In the genomic region with DNA sequence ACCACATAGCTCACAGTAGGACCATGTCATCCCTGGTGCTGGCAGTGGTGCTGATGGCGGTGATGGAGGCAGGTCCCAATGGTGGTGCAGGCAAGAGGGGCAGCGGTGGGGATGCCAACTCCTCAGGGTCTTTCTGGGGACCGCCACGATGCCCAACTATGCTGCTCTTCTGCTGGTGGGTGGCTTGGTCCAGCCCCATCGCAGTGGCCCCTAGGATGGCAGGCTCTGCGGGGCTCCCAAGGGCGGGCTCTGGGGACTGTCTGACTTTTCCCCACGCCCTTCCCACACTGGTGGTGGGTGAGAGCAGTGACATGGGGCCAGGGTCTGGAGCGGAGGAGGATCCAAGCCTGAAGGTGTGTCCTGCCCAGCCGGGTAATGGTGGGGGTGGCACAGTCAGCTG, we compare ENCODE assay signal across 20 cellular contexts.
DNase-seq lines count a peak whose midpoint lies in the region; ATAC-seq, FAIRE-seq and TF ChIP-seq lines count a peak whose summit lies in the region.
"Had no signal": no experiment of that assay in that cellular context is flagged by ENCODE, and none has a peak within 500 bp of the region (broad histone marks: within the 10 kb centered on the region; RNA-seq: fewer than 3 reads in every experiment).

No MANE protein-coding gene starts in this region.

- FAIRE-seq in kidney (lab: Jason Lieb, UNC) (no peak), GM12892 (lab: Jason Lieb, UNC) (no peak)
- FAIRE-seq: D721Med, G401.6, GM12891, GM18507, HepG2 had no signal

- H3K27ac ChIP-seq in RWPE2 (ENCODE audit: poor library complexity, severe bottlenecking) (no peak overlapping the region), kidney (ENCODE audit: low read depth in 2 of 2, low read length in 2 of 2) (no peak overlapping the region), aorta (ENCODE audit: low read depth in 1 of 2, low read length in 2 of 2) (no peak overlapping the region)
- H3K27ac ChIP-seq: BLaER1 treated with 17β-estradiol and CSF1 and Interleukin-3, amounts not matched to agents 10 nM and 100 nM had no signal

- no peak overlapping the region for H3K27ac Mint-ChIP-seq in stimulated activated effector memory CD8-positive, alpha-beta T cell treated with anti-CD3 and anti-CD28 coated beads, Interleukin-12 subunit alpha, Interleukin-12 subunit beta, amount 100 ng/mL, for 72 hours
- H3K27ac Mint-ChIP-seq: B cell; CD8-positive, alpha-beta memory T cell; HFFc6; IgD-negative memory B cell had no signal

- H3K4me1 ChIP-seq in RWPE2 (ENCODE audit: insufficient read depth, poor library complexity, severe bottlenecking), result peaks cover 3% of the 10 kb centered on the region
- no peaks in the 10 kb centered on the region for H3K4me1 ChIP-seq in kidney (ENCODE audit: control insufficient read depth in 1 of 2, insufficient read depth in 1 of 2, low read depth in 1 of 2, low read length in 2 of 2)
- H3K4me1 ChIP-seq in aorta (ENCODE audit: control insufficient read depth in 1 of 2, insufficient read depth in 2 of 2, low read length in 2 of 2), result no peaks in the 10 kb centered on the region
- H3K4me1 ChIP-seq: BLaER1 treated with 17β-estradiol and CSF1 and Interleukin-3, amounts not matched to agents 10 nM and 100 nM; Caco-2 had no signal

- TF ChIP-seq CTCF in RWPE2 (IDR thresholded peaks at IDR 0.05; ENCODE audit: poor library complexity, severe bottlenecking) (no peak), kidney (IDR thresholded peaks at IDR 0.05; ENCODE audit: borderline replicate concordance, extremely low read depth, insufficient read depth) (no peak)

- intact Hi-C loops in kidney (cut with DNase I) (no loop called here), aorta (cut with DNase I) (no loop called here)

- ATAC-seq in RWPE2 (ENCODE audit: low read depth) (no peak), aorta (ENCODE audit: low FRiP score) (peak; percentile 22)
- ATAC-seq in stimulated activated effector memory CD8-positive, alpha-beta T cell treated with anti-CD3 and anti-CD28 coated beads, Interleukin-12 subunit alpha, Interleukin-12 subunit beta, amount 100 ng/mL, for 72 hours, result peak; percentile 50
- ATAC-seq: HCT116, HepG2 had no signal

- peaks cover 11% of the 10 kb centered on the region for H3K9me3 Mint-ChIP-seq in stimulated activated effector memory CD8-positive, alpha-beta T cell treated with anti-CD3 and anti-CD28 coated beads, Interleukin-12 subunit alpha, Interleukin-12 subunit beta, amount 100 ng/mL, for 72 hours
- H3K9me3 Mint-ChIP-seq: IgD-negative memory B cell had no signal

- H3K36me3 Mint-ChIP-seq in stimulated activated effector memory CD8-positive, alpha-beta T cell treated with anti-CD3 and anti-CD28 coated beads, Interleukin-12 subunit alpha, Interleukin-12 subunit beta, amount 100 ng/mL, for 72 hours, result no peaks in the 10 kb centered on the region
- H3K36me3 Mint-ChIP-seq: CD8-positive, alpha-beta memory T cell had no signal

- no peaks in the 10 kb centered on the region for H3K4me1 Mint-ChIP-seq in stimulated activated effector memory CD8-positive, alpha-beta T cell treated with anti-CD3 and anti-CD28 coated beads, Interleukin-12 subunit alpha, Interleukin-12 subunit beta, amount 100 ng/mL, for 72 hours
- H3K4me1 Mint-ChIP-seq: B cell; CD8-positive, alpha-beta memory T cell had no signal

- TF ChIP-seq POLR2A in GM12892 (IDR thresholded peaks at IDR 0.05; ENCODE audit: low read depth, low read length), result no peak

- WGBS in aorta, 2 donors, result 87 to 92% methylated on average over 10 of the region's 10 CpGs

- no peaks in the 10 kb centered on the region for H3K9me3 ChIP-seq in RWPE2 (ENCODE audit: severe bottlenecking)
- peaks cover 3 to 17% of the 10 kb centered on the region in 2 donors for H3K9me3 ChIP-seq in kidney (ENCODE audit: control insufficient read depth in 1 of 2, low read length in 2 of 2)
- peaks cover 5% of the 10 kb centered on the region for H3K9me3 ChIP-seq in aorta (ENCODE audit: control insufficient read depth, low read length)
- H3K9me3 ChIP-seq: Caco-2 had no signal

- H3K9ac ChIP-seq in kidney (ENCODE audit: low read length in 2 of 2), result no peak overlapping the region
- H3K9ac ChIP-seq: BLaER1 treated with 17β-estradiol and CSF1 and Interleukin-3, amounts not matched to agents 10 nM and 100 nM had no signal

- peak; percentile 52 for DNase-seq in RWPE2 (ENCODE audit: low spot score)
- DNase-seq in kidney, result peak; percentile 61
- no peak for DNase-seq in stimulated activated effector memory CD8-positive, alpha-beta T cell treated with anti-CD3 and anti-CD28 coated beads, Interleukin-12 subunit alpha, Interleukin-12 subunit beta, amount 100 ng/mL, for 72 hours (ENCODE audit: low spot score in 2 of 2)
- DNase-seq in aorta, result no peak
- DNase-seq in GM12892 (ENCODE audit: insufficient read length), result no peak
- no peak for DNase-seq in OCI-M1 (lab: John Stamatoyannopoulos, UW)
- DNase-seq: Caco-2; CD8-positive, alpha-beta memory T cell; GOT3; H7; HFFc6 had no signal

- H3K4me3 Mint-ChIP-seq in stimulated activated effector memory CD8-positive, alpha-beta T cell treated with anti-CD3 and anti-CD28 coated beads, Interleukin-12 subunit alpha, Interleukin-12 subunit beta, amount 100 ng/mL, for 72 hours, result no peak overlapping the region
- H3K4me3 Mint-ChIP-seq: B cell; CD8-positive, alpha-beta memory T cell; HFFc6; IgD-negative memory B cell had no signal

- no peak overlapping the region for H3K4me3 ChIP-seq in RWPE2 (ENCODE audit: severe bottlenecking)
- H3K4me3 ChIP-seq in kidney (ENCODE audit: low read length in 2 of 2), result no peak overlapping the region
- no peak overlapping the region for H3K4me3 ChIP-seq in aorta (ENCODE audit: low read length in 2 of 2)
- H3K4me3 ChIP-seq: BLaER1 treated with 17β-estradiol and CSF1 and Interleukin-3, amounts not matched to agents 10 nM and 100 nM had no signal

- no peaks in the 10 kb centered on the region for H3K36me3 ChIP-seq in RWPE2 (ENCODE audit: low read depth)
- no peaks in the 10 kb centered on the region for H3K36me3 ChIP-seq in kidney (ENCODE audit: control insufficient read depth in 1 of 2, insufficient read depth in 2 of 2, low read length in 2 of 2)
- H3K36me3 ChIP-seq in aorta (ENCODE audit: control insufficient read depth in 1 of 2, insufficient read depth in 2 of 2, low read length in 1 of 2), result no peaks in the 10 kb centered on the region
- H3K36me3 ChIP-seq: BLaER1 treated with 17β-estradiol and CSF1 and Interleukin-3, amounts not matched to agents 10 nM and 100 nM had no signal

- no peaks in the 10 kb centered on the region for H3K27me3 ChIP-seq in RWPE2 (ENCODE audit: insufficient read depth, poor library complexity, severe bottlenecking)
- no peaks in the 10 kb centered on the region for H3K27me3 ChIP-seq in aorta (ENCODE audit: control insufficient read depth in 1 of 2, insufficient read depth in 2 of 2, low read length in 1 of 2)
- H3K27me3 ChIP-seq: BLaER1 treated with 17β-estradiol and CSF1 and Interleukin-3, amounts not matched to agents 10 nM and 100 nM had no signal

Comparison
In these comparisons a context has a peak if more than half of its experiments do, and no peak if none do; other contexts are left out.
1. DNase-seq: peak in RWPE2 (single experiment) and kidney (single experiment); none in stimulated activated effector memory CD8-positive, alpha-beta T cell treated with anti-CD3 and anti-CD28 coated beads, Interleukin-12 subunit alpha, Interleukin-12 subunit beta, amount 100 ng/mL, for 72 hours (0 of 2), aorta (0 of 2), GM12892 (single experiment) and OCI-M1 (single experiment).